ENCODE assay signal across 12 cellular contexts in the genomic region with DNA sequence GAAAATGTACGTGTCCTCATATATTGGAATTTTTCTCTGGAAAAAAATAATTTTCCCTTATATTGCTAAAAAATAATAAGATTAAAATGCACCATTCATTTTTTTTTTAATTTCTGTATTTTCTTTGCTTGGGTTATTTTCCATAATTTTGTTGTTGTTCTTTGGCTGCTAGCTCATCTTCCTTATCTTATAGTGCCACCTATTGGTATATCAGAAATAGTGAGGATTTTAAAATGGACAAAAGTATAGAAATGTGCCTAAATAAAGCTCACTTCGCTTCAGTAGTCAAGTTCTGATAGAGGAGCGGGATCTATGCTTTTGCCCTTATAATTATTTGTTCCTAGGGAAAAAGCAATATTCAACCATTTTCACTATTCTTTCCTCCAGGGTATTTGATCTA.
A peak's percentile ranks its signal among the peaks of the same experiment; 100 is the strongest.
DNase-seq lines count a peak whose midpoint lies in the region; ATAC-seq, FAIRE-seq and TF ChIP-seq lines count a peak whose summit lies in the region.
"Had no signal": no experiment of that assay in that cellular context is flagged by ENCODE, and none has a peak within 500 bp of the region (broad histone marks: within the 10 kb centered on the region; RNA-seq: fewer than 3 reads in every experiment).

No MANE protein-coding gene starts in this region.

- H3K27me3 Mint-ChIP-seq in activated naive CD4-positive, alpha-beta T cell treated with anti-CD3 and anti-CD28 coated beads, Interleukin-2, amount 10 ng/mL, durations not matched to agents 7 days and 5 days: no peaks in the 10 kb centered on the region
- no peaks in the 10 kb centered on the region for H3K27me3 Mint-ChIP-seq in T-helper 17 cell
- H3K27me3 Mint-ChIP-seq: activated CD4-positive, alpha-beta T cell treated with anti-CD3 and anti-CD28 coated beads, Interleukin-2, amount 10 ng/mL, durations not matched to agents 24 days and 14 days had no signal

- intact Hi-C loops in lower lobe of right lung (cut with DNase I): no loop called here

- no peaks in the 10 kb centered on the region for H3K4me1 ChIP-seq in HEK293 (ENCODE audit: control insufficient read depth, insufficient read depth, low read length)
- H3K4me1 ChIP-seq in keratinocyte (ENCODE audit: control insufficient read depth, extremely low read depth, insufficient read depth, low read length): no peaks in the 10 kb centered on the region
- no peaks in the 10 kb centered on the region for H3K4me1 ChIP-seq in lower lobe of right lung
- H3K4me1 ChIP-seq: gastrocnemius medialis, tibial artery had no signal

- FAIRE-seq in keratinocyte (lab: Jason Lieb, UNC): no peak

- H3K4me3 ChIP-seq in HEK293 (ENCODE audit: low read depth, low read length): no peak overlapping the region
- H3K4me3 ChIP-seq in keratinocyte (ENCODE audit: control insufficient read depth in 2 of 3, extremely low read depth in 1 of 3, insufficient read depth in 2 of 3, low read depth in 1 of 3, low read length in 3 of 3): no peak overlapping the region
- H3K4me3 ChIP-seq in lower lobe of right lung: no peak overlapping the region
- H3K4me3 ChIP-seq: gastrocnemius medialis, tibial artery had no signal

- in situ Hi-C loops in SK-MEL-5 (cut with HindIII; ENCODE audit: low pct_unique_long_range_greater_than_20kb, low sequenced_read_pairs): no loop called here

- dilution Hi-C loops in keratinocyte (cut with MboI; ENCODE audit: extremely low pct_ligation_motif_present, low sequenced_read_pairs): no loop called here

- H3K27me3 ChIP-seq in keratinocyte (ENCODE audit: control insufficient read depth, extremely low read depth, insufficient read depth, low read length) (no peaks in the 10 kb centered on the region), lower lobe of right lung (ENCODE audit: low read depth) (no peaks in the 10 kb centered on the region)
- H3K27me3 ChIP-seq: tibial artery had no signal

- H3K36me3 Mint-ChIP-seq in activated naive CD4-positive, alpha-beta T cell treated with anti-CD3 and anti-CD28 coated beads, Interleukin-2, amount 10 ng/mL, durations not matched to agents 7 days and 5 days: no peaks in the 10 kb centered on the region
- no peaks in the 10 kb centered on the region for H3K36me3 Mint-ChIP-seq in T-helper 17 cell (ENCODE audit: low read depth)

- H3K4me3 Mint-ChIP-seq in activated naive CD4-positive, alpha-beta T cell treated with anti-CD3 and anti-CD28 coated beads, Interleukin-2, amount 10 ng/mL, durations not matched to agents 7 days and 5 days: no peak overlapping the region
- no peak overlapping the region for H3K4me3 Mint-ChIP-seq in T-helper 17 cell
- H3K4me3 Mint-ChIP-seq: activated CD4-positive, alpha-beta T cell treated with anti-CD3 and anti-CD28 coated beads, Interleukin-2, amount 10 ng/mL, durations not matched to agents 24 days and 14 days had no signal

- H3K9me3 Mint-ChIP-seq in activated naive CD4-positive, alpha-beta T cell treated with anti-CD3 and anti-CD28 coated beads, Interleukin-2, amount 10 ng/mL, durations not matched to agents 7 days and 5 days: no peaks in the 10 kb centered on the region
- H3K9me3 Mint-ChIP-seq: activated CD4-positive, alpha-beta T cell treated with anti-CD3 and anti-CD28 coated beads, Interleukin-2, amount 10 ng/mL, durations not matched to agents 24 days and 14 days had no signal

- POLR2A ChIA-PET in HEK293 (lab: Yijun Ruan, JAX): no interaction called here

- no peak overlapping the region for H3K9ac ChIP-seq in keratinocyte (ENCODE audit: control insufficient read depth, extremely low read depth, insufficient read depth, low read length)

- TF ChIP-seq CTCF in HEK293 (tag by site-specific recombination; IDR thresholded peaks at IDR 0.05) (no peak), keratinocyte (optimal IDR thresholded peaks at IDR 0.05 in 1 of 3, IDR thresholded peaks at IDR 0.05 in 1 of 3, conservative IDR thresholded peaks at IDR 0.05 in 1 of 3; ENCODE audit: extremely low read depth in 1 of 3, insufficient read depth in 2 of 3, low read length in 3 of 3) (peak in 2 of 3 experiments; percentile 26 to 29), lower lobe of right lung (IDR thresholded peaks at IDR 0.05) (no peak)

- H3K27ac ChIP-seq in HEK293 (ENCODE audit: extremely low read depth, low read depth, low read length): no peak overlapping the region
- no peak overlapping the region for H3K27ac ChIP-seq in keratinocyte (ENCODE audit: control insufficient read depth, insufficient read depth, low read length)
- no peak overlapping the region for H3K27ac ChIP-seq in lower lobe of right lung
- H3K27ac ChIP-seq: gastrocnemius medialis, tibial artery had no signal

- H3K36me3 ChIP-seq in HEK293 (ENCODE audit: control insufficient read depth in 2 of 2, insufficient read depth in 1 of 2, low read length in 2 of 2) (no peaks in the 10 kb centered on the region), keratinocyte (ENCODE audit: control insufficient read depth in 2 of 2, extremely low read depth in 1 of 2, insufficient read depth in 2 of 2, low read length in 2 of 2) (no peaks in the 10 kb centered on the region), lower lobe of right lung (no peaks in the 10 kb centered on the region)
- H3K36me3 ChIP-seq: gastrocnemius medialis, tibial artery had no signal

- H3K4me2 ChIP-seq in keratinocyte (ENCODE audit: control insufficient read depth, extremely low read depth, insufficient read depth, low read depth, low read length): no peak overlapping the region

- no peaks in the 10 kb centered on the region for H3K79me2 ChIP-seq in keratinocyte (ENCODE audit: control insufficient read depth, insufficient read depth, low read length)

- H3K4me1 Mint-ChIP-seq in activated naive CD4-positive, alpha-beta T cell treated with anti-CD3 and anti-CD28 coated beads, Interleukin-2, amount 10 ng/mL, durations not matched to agents 7 days and 5 days: no peaks in the 10 kb centered on the region
- H3K4me1 Mint-ChIP-seq in T-helper 17 cell: no peaks in the 10 kb centered on the region
- H3K4me1 Mint-ChIP-seq: activated CD4-positive, alpha-beta T cell treated with anti-CD3 and anti-CD28 coated beads, Interleukin-2, amount 10 ng/mL, durations not matched to agents 24 days and 14 days had no signal

- peak; percentile 7 to 13 for DNase-seq in AML-193 (lab: John Stamatoyannopoulos, UW)
- peak; percentile 32 for DNase-seq in SK-MEL-5 (ENCODE audit: low read depth, low spot score)
- DNase-seq in keratinocyte (ENCODE audit: low read depth, low spot score): no peak
- no peak for DNase-seq in dedifferentiated amniotic fluid mesenchymal stem cell (ENCODE audit: extremely low spot score)
- DNase-seq in activated naive CD4-positive, alpha-beta T cell treated with anti-CD3 and anti-CD28 coated beads, Interleukin-2, amount 10 ng/mL, durations not matched to agents 7 days and 5 days: no peak
- no peak for DNase-seq in T-helper 17 cell
- no peak for DNase-seq in lower lobe of right lung
- DNase-seq: activated CD4-positive, alpha-beta T cell treated with anti-CD3 and anti-CD28 coated beads, Interleukin-2, amount 10 ng/mL, durations not matched to agents 24 days and 14 days; anterior cingulate cortex; gastrocnemius medialis; tibial artery had no signal

- ATAC-seq in T-helper 17 cell (no peak), lower lobe of right lung (no peak)
- ATAC-seq: gastrocnemius medialis had no signal

- CTCF ChIA-PET in HEK293 (lab: Yijun Ruan, JAX): interaction anchor here (0.6 to 1.7 kb wide), 19 partner anchors 10 to 1307 kb away, joined by 3 to 12 read pairs (median 3); no protein-coding TSS in a partner anchor
- CTCF ChIA-PET in activated naive CD4-positive, alpha-beta T cell treated with anti-CD3 and anti-CD28 coated beads, Interleukin-2, amount 10 ng/mL, durations not matched to agents 7 days and 5 days (lab: Charles Lee): no interaction called here

- H3K27ac Mint-ChIP-seq in activated naive CD4-positive, alpha-beta T cell treated with anti-CD3 and anti-CD28 coated beads, Interleukin-2, amount 10 ng/mL, durations not matched to agents 7 days and 5 days: no peak overlapping the region
- H3K27ac Mint-ChIP-seq in T-helper 17 cell: no peak overlapping the region
- H3K27ac Mint-ChIP-seq: activated CD4-positive, alpha-beta T cell treated with anti-CD3 and anti-CD28 coated beads, Interleukin-2, amount 10 ng/mL, durations not matched to agents 24 days and 14 days had no signal

- H4K20me1 ChIP-seq in keratinocyte (ENCODE audit: control insufficient read depth, extremely low read depth, insufficient read depth, low read length): no peaks in the 10 kb centered on the region

- no peaks in the 10 kb centered on the region for H3K9me1 ChIP-seq in keratinocyte (ENCODE audit: control insufficient read depth, extremely low read depth, insufficient read depth, low read length)

- H3K9me3 ChIP-seq in HEK293 (ENCODE audit: control insufficient read depth, insufficient read depth, low read depth, low read length): no peaks in the 10 kb centered on the region
- H3K9me3 ChIP-seq in keratinocyte (ENCODE audit: control insufficient read depth, low read depth, low read length): no peaks in the 10 kb centered on the region
- H3K9me3 ChIP-seq in T-helper 17 cell (ENCODE audit: control insufficient read depth, low read length, poor library complexity, severe bottlenecking): no peaks in the 10 kb centered on the region
- no peaks in the 10 kb centered on the region for H3K9me3 ChIP-seq in lower lobe of right lung
- H3K9me3 ChIP-seq: gastrocnemius medialis, tibial artery had no signal

- H2AFZ ChIP-seq in keratinocyte (ENCODE audit: control insufficient read depth, low read length): no peak overlapping the region

TF ChIP-seq in HEK293, 187 proteins besides CTCF, POLR2A, EP300 and RAD21:
- TF ChIP-seq ZNF654 (tag by site-specific recombination; IDR thresholded peaks at IDR 0.05; ENCODE audit: low read depth) (peak; percentile 75), SETDB1 (IDR thresholded peaks at IDR 0.05; ENCODE audit: insufficient read length, low read length) (no peak)
TF ChIP-seq in HEK293: peak in this region for 1.

Comparison
In these comparisons a context has a peak if more than half of its experiments do, and no peak if none do; other contexts are left out.
1. DNase-seq: peak in AML-193 (2 of 2) and SK-MEL-5 (single experiment); none in keratinocyte (single experiment), dedifferentiated amniotic fluid mesenchymal stem cell (single experiment), activated naive CD4-positive, alpha-beta T cell treated with anti-CD3 and anti-CD28 coated beads, Interleukin-2, amount 10 ng/mL, durations not matched to agents 7 days and 5 days (single experiment), T-helper 17 cell (0 of 3) and lower lobe of right lung (single experiment).
2. CTCF ChIP-seq: peak in keratinocyte (2 of 3); none in HEK293 (single experiment) and lower lobe of right lung (single experiment).